ENCODE assay signal across 17 cellular contexts in genomic region chr13:82627183-82627582, GRCh38.
DNase-seq lines count a peak whose midpoint lies in the region; ATAC-seq and TF ChIP-seq lines count a peak whose summit lies in the region.
"Had no signal": no experiment of that assay in that cellular context is flagged by ENCODE, and none has a peak within 500 bp of the region (broad histone marks: within the 10 kb centered on the region; RNA-seq: fewer than 3 reads in every experiment).

No MANE protein-coding gene starts in this region.

- in situ Hi-C loops in GM13976 (cut with MboI; ENCODE audit: low sequenced_read_pairs, unreplicated experiment) = no loop called here

- no peak overlapping the region for H3K27ac ChIP-seq in coronary artery
- H3K27ac ChIP-seq: neutrophil, right lobe of liver had no signal

- ATAC-seq in GM19397 (IDR thresholded peaks at IDR 0.05; ENCODE audit: unreplicated experiment) = no peak
- ATAC-seq: activated CD8-positive, alpha-beta T cell treated with anti-CD3 and anti-CD28 coated beads, Interleukin-2, amount 10 ng/mL, durations not matched to agents 7 days and 5 days; activated T-helper 17 cell treated with anti-CD3 and anti-CD28 coated beads, Interleukin-2, amount 50 U/mL, for 72 hours; right lobe of liver had no signal

- TF ChIP-seq CTCF in GM13976 (IDR thresholded peaks at IDR 0.05; ENCODE audit: borderline replicate concordance, control extremely low read depth, extremely low read depth, insufficient read depth, missing control alignments) (no peak), coronary artery (IDR thresholded peaks at IDR 0.05) (no peak)

- DNase-seq in NCI-H510A treated with DMSO at 0.1 percent for 48 hours (lab: John Stamatoyannopoulos, UW) (peak; percentile 30), NCI-H510A (lab: John Stamatoyannopoulos, UW) (no peak), NCI-H146 (lab: John Stamatoyannopoulos, UW) (peak; percentile 20), brain pericyte (ENCODE audit: low read depth, low spot score) (peak; percentile 71), smooth muscle cell of the brain vasculature (ENCODE audit: low read depth, low spot score) (peak; percentile 3), GM13976 (ENCODE audit: low spot score) (no peak), coronary artery (ENCODE audit: low spot score) (no peak)
- DNase-seq: activated CD8-positive, alpha-beta T cell treated with anti-CD3 and anti-CD28 coated beads, Interleukin-2, amount 10 ng/mL, durations not matched to agents 7 days and 5 days; anterior cingulate cortex; KBM-7; NCI-H187 treated with DMSO at 0.1 percent for 48 hours; right lobe of liver; stimulated activated CD4-positive, alpha-beta T cell treated with anti-CD3 and anti-CD28 coated beads, Interleukin-2, amount 100 ng/mL, for 48 hours; trophoblast cell had no signal

- H3K4me3 ChIP-seq in coronary artery = no peak overlapping the region
- H3K4me3 ChIP-seq: right lobe of liver had no signal

Comparison
In these comparisons a context has a peak if more than half of its experiments do, and no peak if none do; other contexts are left out.
1. DNase-seq: peak in NCI-H510A treated with DMSO at 0.1 percent for 48 hours (single experiment), NCI-H146 (single experiment), brain pericyte (single experiment) and smooth muscle cell of the brain vasculature (single experiment); none in NCI-H510A (single experiment), GM13976 (single experiment) and coronary artery (single experiment).